In the genomic region with DNA sequence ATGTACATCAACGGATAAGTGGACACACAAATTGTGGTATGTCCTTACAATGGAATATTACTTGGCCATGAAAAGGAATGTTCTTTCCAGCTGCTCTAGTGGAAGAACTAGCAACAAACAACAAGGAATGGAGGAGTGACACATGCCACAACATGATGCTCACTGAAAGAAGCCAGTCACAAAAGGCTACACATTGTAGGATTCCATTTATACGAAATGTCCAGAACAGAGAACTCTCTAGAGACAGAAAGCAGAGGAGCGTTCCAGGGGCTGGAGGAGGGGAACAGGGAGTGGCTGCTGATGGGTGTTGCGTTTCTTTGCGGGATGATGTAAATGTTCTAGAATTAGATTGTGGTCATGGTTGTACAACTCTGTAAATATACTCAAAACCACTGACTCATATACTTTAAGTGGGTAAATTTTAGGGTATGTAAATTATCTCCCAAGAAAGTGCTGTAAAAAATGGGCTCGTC, we compare ENCODE assay signal across 15 cellular contexts. TPM values are rescaled to one million over a fixed set of nuclear protein-coding genes. Genes with fewer than 3 reads are reported as not detected.
DNase-seq lines count a peak whose midpoint lies in the region; ATAC-seq and TF ChIP-seq lines count a peak whose summit lies in the region.
"Had no signal": no experiment of that assay in that cellular context is flagged by ENCODE, and none has a peak within 500 bp of the region (broad histone marks: within the 10 kb centered on the region; RNA-seq: fewer than 3 reads in every experiment).

No MANE protein-coding gene starts in this region.

- H3K4me3 ChIP-seq in DOHH2 (ENCODE audit: low read length) (peak overlapping the region; percentile 16; the same call in 1 of the 2 replicates), epithelial cell of esophagus (ENCODE audit: low read length) (no peak overlapping the region)
- H3K4me3 ChIP-seq: colonic mucosa, tibial nerve had no signal

- H3K9me2 ChIP-seq in DOHH2 (replicated peaks; ENCODE audit: control insufficient read depth, low read length): no peaks in the 10 kb centered on the region

- peaks cover 7% of the 10 kb centered on the region; the same call in 1 of the 2 replicates for H3K9me3 ChIP-seq in DOHH2 (ENCODE audit: control insufficient read depth, insufficient read depth, low read length)
- H3K9me3 ChIP-seq: colonic mucosa had no signal

- TF ChIP-seq CTCF in DOHH2 (IDR thresholded peaks at IDR 0.05; ENCODE audit: low read depth, low read length, poor library complexity, severe bottlenecking) (no peak), epithelial cell of esophagus (IDR thresholded peaks at IDR 0.05; ENCODE audit: insufficient read depth, low read depth, low read length, missing control alignments) (no peak)
- no peak for TF ChIP-seq CTCF in activated CD8-positive, alpha-beta T cell treated with anti-CD3 and anti-CD28 coated beads for 36 hours (IDR thresholded peaks at IDR 0.05)

- peaks cover 3% of the 10 kb centered on the region for H3K9me3 Mint-ChIP-seq in activated naive CD8-positive, alpha-beta T cell treated with anti-CD3 and anti-CD28 coated beads, Interleukin-2, amount 50 U/mL, for 24 hours
- H3K9me3 Mint-ChIP-seq in activated CD8-positive, alpha-beta T cell treated with anti-CD3 and anti-CD28 coated beads for 36 hours: peaks cover 2% of the 10 kb centered on the region
- peaks cover 4% of the 10 kb centered on the region for H3K9me3 Mint-ChIP-seq in activated naive CD4-positive, alpha-beta T cell treated with anti-CD3 and anti-CD28 coated beads, Interleukin-2, amount 10 ng/mL, durations not matched to agents 7 days and 5 days

- intact Hi-C loops in activated CD8-positive, alpha-beta T cell treated with anti-CD3 and anti-CD28 coated beads for 36 hours (cut with micrococcal nuclease): no loop called here

- peak overlapping the region; percentile 50 for H3K4me2 ChIP-seq in DOHH2 (ENCODE audit: low read length)

- H3K27me3 Mint-ChIP-seq in activated naive CD8-positive, alpha-beta T cell treated with anti-CD3 and anti-CD28 coated beads, Interleukin-2, amount 50 U/mL, for 24 hours: peaks cover 16% of the 10 kb centered on the region
- H3K27me3 Mint-ChIP-seq in activated CD8-positive, alpha-beta T cell treated with anti-CD3 and anti-CD28 coated beads for 36 hours: peaks cover 4% of the 10 kb centered on the region
- peaks cover 63% of the 10 kb centered on the region for H3K27me3 Mint-ChIP-seq in activated naive CD4-positive, alpha-beta T cell treated with anti-CD3 and anti-CD28 coated beads, Interleukin-2, amount 10 ng/mL, durations not matched to agents 7 days and 5 days

- H3K4me3 Mint-ChIP-seq in activated naive CD8-positive, alpha-beta T cell treated with anti-CD3 and anti-CD28 coated beads, Interleukin-2, amount 50 U/mL, for 24 hours: no peak overlapping the region
- H3K4me3 Mint-ChIP-seq in activated CD8-positive, alpha-beta T cell treated with anti-CD3 and anti-CD28 coated beads for 36 hours: no peak overlapping the region
- H3K4me3 Mint-ChIP-seq in activated naive CD4-positive, alpha-beta T cell treated with anti-CD3 and anti-CD28 coated beads, Interleukin-2, amount 10 ng/mL, durations not matched to agents 7 days and 5 days: no peak overlapping the region

- no peaks in the 10 kb centered on the region for H3K36me3 ChIP-seq in DOHH2 (ENCODE audit: control insufficient read depth, low read length)
- H3K36me3 ChIP-seq: colonic mucosa, tibial nerve had no signal

- CTCF ChIA-PET in activated CD8-positive, alpha-beta T cell treated with anti-CD3 and anti-CD28 coated beads for 36 hours (lab: Charles Lee): interaction anchor here (1.2 to 1.5 kb wide), 2 partner anchors 47 to 62 kb away, joined by 4 to 5 read pairs; no protein-coding TSS in a partner anchor
- CTCF ChIA-PET in activated naive CD4-positive, alpha-beta T cell treated with anti-CD3 and anti-CD28 coated beads, Interleukin-2, amount 10 ng/mL, durations not matched to agents 7 days and 5 days (lab: Charles Lee): no interaction called here

- H3K79me2 ChIP-seq in DOHH2 (ENCODE audit: control insufficient read depth, low read length): no peaks in the 10 kb centered on the region

- ATAC-seq in activated naive CD8-positive, alpha-beta T cell treated with anti-CD3 and anti-CD28 coated beads, Interleukin-2, amount 50 U/mL, for 24 hours: no peak
- no peak for ATAC-seq in activated CD8-positive, alpha-beta T cell treated with anti-CD3 and anti-CD28 coated beads for 36 hours
- no peak for ATAC-seq in esophagus mucosa

- H3K4me1 Mint-ChIP-seq in activated naive CD8-positive, alpha-beta T cell treated with anti-CD3 and anti-CD28 coated beads, Interleukin-2, amount 50 U/mL, for 24 hours: no peaks in the 10 kb centered on the region
- peaks cover 2% of the 10 kb centered on the region for H3K4me1 Mint-ChIP-seq in activated CD8-positive, alpha-beta T cell treated with anti-CD3 and anti-CD28 coated beads for 36 hours (ENCODE audit: low read depth)
- H3K4me1 Mint-ChIP-seq in activated naive CD4-positive, alpha-beta T cell treated with anti-CD3 and anti-CD28 coated beads, Interleukin-2, amount 10 ng/mL, durations not matched to agents 7 days and 5 days: no peaks in the 10 kb centered on the region

- POLR2A ChIA-PET in activated CD8-positive, alpha-beta T cell treated with anti-CD3 and anti-CD28 coated beads for 36 hours (lab: Charles Lee): no interaction called here

- no peaks in the 10 kb centered on the region for H3F3A ChIP-seq in DOHH2 (ENCODE audit: control insufficient read depth, insufficient read depth)

- no peak overlapping the region for H3K27ac Mint-ChIP-seq in activated naive CD8-positive, alpha-beta T cell treated with anti-CD3 and anti-CD28 coated beads, Interleukin-2, amount 50 U/mL, for 24 hours
- H3K27ac Mint-ChIP-seq in activated CD8-positive, alpha-beta T cell treated with anti-CD3 and anti-CD28 coated beads for 36 hours: no peak overlapping the region
- no peak overlapping the region for H3K27ac Mint-ChIP-seq in activated naive CD4-positive, alpha-beta T cell treated with anti-CD3 and anti-CD28 coated beads, Interleukin-2, amount 10 ng/mL, durations not matched to agents 7 days and 5 days

- H3K36me3 Mint-ChIP-seq in activated naive CD8-positive, alpha-beta T cell treated with anti-CD3 and anti-CD28 coated beads, Interleukin-2, amount 50 U/mL, for 24 hours (ENCODE audit: low read depth): no peaks in the 10 kb centered on the region
- no peaks in the 10 kb centered on the region for H3K36me3 Mint-ChIP-seq in activated CD8-positive, alpha-beta T cell treated with anti-CD3 and anti-CD28 coated beads for 36 hours (ENCODE audit: low read depth)
- H3K36me3 Mint-ChIP-seq in activated naive CD4-positive, alpha-beta T cell treated with anti-CD3 and anti-CD28 coated beads, Interleukin-2, amount 10 ng/mL, durations not matched to agents 7 days and 5 days: no peaks in the 10 kb centered on the region

- no peaks in the 10 kb centered on the region; the same call in 1 of the 2 replicates for H3K27me3 ChIP-seq in DOHH2 (ENCODE audit: control insufficient read depth, low read length)
- H3K27me3 ChIP-seq: colonic mucosa, tibial nerve had no signal

- peaks cover 33% of the 10 kb centered on the region for H3K4me1 ChIP-seq in DOHH2 (ENCODE audit: control insufficient read depth, low read length)
- H3K4me1 ChIP-seq: colonic mucosa had no signal

- H4K20me1 ChIP-seq in DOHH2 (ENCODE audit: control insufficient read depth, insufficient read depth, low read depth, low read length): no peaks in the 10 kb centered on the region

- no peak overlapping the region for H3K27ac ChIP-seq in DOHH2 (ENCODE audit: low read depth, low read length)
- H3K27ac ChIP-seq: colonic mucosa, tibial nerve had no signal

- DNase-seq in NCI-H2029 treated with DMSO at 0.1 percent for 48 hours (lab: John Stamatoyannopoulos, UW) (peak; percentile 8), epithelial cell of esophagus (ENCODE audit: low read depth) (peak; percentile 74), non-pigmented ciliary epithelial cell (ENCODE audit: low read depth) (peak; percentile 54)
- DNase-seq in activated naive CD8-positive, alpha-beta T cell treated with anti-CD3 and anti-CD28 coated beads, Interleukin-2, amount 50 U/mL, for 24 hours: no peak
- no peak for DNase-seq in activated CD8-positive, alpha-beta T cell treated with anti-CD3 and anti-CD28 coated beads for 36 hours
- DNase-seq in activated naive CD4-positive, alpha-beta T cell treated with anti-CD3 and anti-CD28 coated beads, Interleukin-2, amount 10 ng/mL, durations not matched to agents 7 days and 5 days: no peak
- DNase-seq: activated CD4-positive, CD25-positive, alpha-beta regulatory T cell treated with anti-CD3 and anti-CD28 coated beads, Interleukin-2, amount 50 U/mL, for 72 hours; activated effector memory CD4-positive, alpha-beta T cell treated with Interleukin-2 at 50 U/mL for 16 hours; Calu3; colonic mucosa; midbrain; retina had no signal

RNA-seq across cellular contexts. Expression of a gene that starts 32.4 kb away (rescaled TPM):
- 1 to 10 TPM; 1.7 to 3.0 TPM for total RNA-seq in activated CD8-positive, alpha-beta T cell treated with anti-CD3 and anti-CD28 coated beads for 36 hours
- total RNA-seq in esophagus mucosa: 0.96 TPM

RNA-seq across cellular contexts. Expression of a gene that starts 42.3 kb away (rescaled TPM):
- 1,000 to 10,000 TPM; 3,563 to 3,599 TPM for total RNA-seq in activated CD8-positive, alpha-beta T cell treated with anti-CD3 and anti-CD28 coated beads for 36 hours
- 1,774 TPM for total RNA-seq in esophagus mucosa

Comparison
In these comparisons a context has a peak if more than half of its experiments do, and no peak if none do; other contexts are left out.
1. DNase-seq: peak in NCI-H2029 treated with DMSO at 0.1 percent for 48 hours (single experiment), epithelial cell of esophagus (single experiment) and non-pigmented ciliary epithelial cell (single experiment); none in activated naive CD8-positive, alpha-beta T cell treated with anti-CD3 and anti-CD28 coated beads, Interleukin-2, amount 50 U/mL, for 24 hours (single experiment), activated CD8-positive, alpha-beta T cell treated with anti-CD3 and anti-CD28 coated beads for 36 hours (single experiment) and activated naive CD4-positive, alpha-beta T cell treated with anti-CD3 and anti-CD28 coated beads, Interleukin-2, amount 10 ng/mL, durations not matched to agents 7 days and 5 days (single experiment).